2 cellular contexts compared by ENCODE assay signal in the genomic region with DNA sequence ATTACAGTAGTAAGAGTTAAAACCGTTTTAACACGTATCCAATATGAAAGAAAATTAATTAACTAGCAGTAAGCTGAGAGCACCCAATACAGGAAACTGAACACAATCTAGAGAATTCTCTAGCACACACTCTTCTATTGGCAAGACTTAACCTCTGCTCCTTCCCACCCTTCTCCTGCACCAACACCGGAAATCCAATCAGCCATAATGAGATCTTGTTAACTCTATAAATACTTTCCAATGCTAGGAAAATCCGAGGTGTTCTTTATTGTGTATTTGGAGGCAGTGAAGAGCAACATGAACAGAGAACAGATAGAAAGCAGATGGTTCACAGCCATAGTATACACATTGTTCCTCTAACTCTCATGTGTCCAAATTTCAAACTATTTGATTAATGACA.
TF ChIP-seq lines count a peak whose summit lies in the region.

No MANE protein-coding gene starts in this region.

TF ChIP-seq in HCT116, 20 proteins besides CTCF, POLR2A, EP300 and RAD21 (continued from another document):
- TF ChIP-seq, protein P1, sequence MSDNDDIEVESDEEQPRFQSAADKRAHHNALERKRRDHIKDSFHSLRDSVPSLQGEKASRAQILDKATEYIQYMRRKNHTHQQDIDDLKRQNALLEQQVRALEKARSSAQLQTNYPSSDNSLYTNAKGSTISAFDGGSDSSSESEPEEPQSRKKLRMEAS (IDR thresholded peaks at IDR 0.05): no peak
- TF ChIP-seq CBX3 (IDR thresholded peaks at IDR 0.05; ENCODE audit: low read depth) (no peak), TCF7L2 (IDR thresholded peaks at IDR 0.05; ENCODE audit: borderline replicate concordance, extremely low read depth, insufficient read depth, insufficient read length) (no peak), SRF (IDR thresholded peaks at IDR 0.05; ENCODE audit: low read depth) (no peak), POLR2AphosphoS5 (IDR thresholded peaks at IDR 0.05; ENCODE audit: low read depth, low read length) (no peak), FOSL1 (IDR thresholded peaks at IDR 0.05; ENCODE audit: low read depth) (no peak), JUND (IDR thresholded peaks at IDR 0.05) (no peak), ELF1 (IDR thresholded peaks at IDR 0.05; ENCODE audit: borderline replicate concordance, low read depth) (no peak), CEBPB (IDR thresholded peaks at IDR 0.05; ENCODE audit: low read depth) (no peak), YY1 (IDR thresholded peaks at IDR 0.05; ENCODE audit: extremely low read depth, insufficient replicate concordance, low read depth, low read length) (no peak), SIN3A (IDR thresholded peaks at IDR 0.05; ENCODE audit: low read depth) (no peak), EZH2 (IDR thresholded peaks at IDR 0.05) (no peak), SP1 (IDR thresholded peaks at IDR 0.05; ENCODE audit: low read depth) (no peak), ZNF274 (IDR thresholded peaks at IDR 0.05; ENCODE audit: low read depth, low read length) (no peak), EZH2phosphoT487 (IDR thresholded peaks at IDR 0.05; ENCODE audit: borderline replicate concordance) (no peak)
- TF ChIP-seq, protein P2, sequence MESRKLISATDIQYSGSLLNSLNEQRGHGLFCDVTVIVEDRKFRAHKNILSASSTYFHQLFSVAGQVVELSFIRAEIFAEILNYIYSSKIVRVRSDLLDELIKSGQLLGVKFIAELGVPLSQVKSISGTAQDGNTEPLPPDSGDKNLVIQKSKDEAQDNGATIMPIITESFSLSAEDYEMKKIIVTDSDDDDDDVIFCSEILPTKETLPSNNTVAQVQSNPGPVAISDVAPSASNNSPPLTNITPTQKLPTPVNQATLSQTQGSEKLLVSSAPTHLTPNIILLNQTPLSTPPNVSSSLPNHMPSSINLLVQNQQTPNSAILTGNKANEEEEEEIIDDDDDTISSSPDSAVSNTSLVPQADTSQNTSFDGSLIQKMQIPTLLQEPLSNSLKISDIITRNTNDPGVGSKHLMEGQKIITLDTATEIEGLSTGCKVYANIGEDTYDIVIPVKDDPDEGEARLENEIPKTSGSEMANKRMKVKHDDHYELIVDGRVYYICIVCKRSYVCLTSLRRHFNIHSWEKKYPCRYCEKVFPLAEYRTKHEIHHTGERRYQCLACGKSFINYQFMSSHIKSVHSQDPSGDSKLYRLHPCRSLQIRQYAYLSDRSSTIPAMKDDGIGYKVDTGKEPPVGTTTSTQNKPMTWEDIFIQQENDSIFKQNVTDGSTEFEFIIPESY (IDR thresholded peaks at IDR 0.05; ENCODE audit: extremely low read depth, insufficient replicate concordance, low read length): no peak
- TF ChIP-seq, protein P3, sequence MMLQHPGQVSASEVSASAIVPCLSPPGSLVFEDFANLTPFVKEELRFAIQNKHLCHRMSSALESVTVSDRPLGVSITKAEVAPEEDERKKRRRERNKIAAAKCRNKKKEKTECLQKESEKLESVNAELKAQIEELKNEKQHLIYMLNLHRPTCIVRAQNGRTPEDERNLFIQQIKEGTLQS (IDR thresholded peaks at IDR 0.05): no peak

TF ChIP-seq in GM12878, 131 proteins besides CTCF, POLR2A, EP300 and RAD21 (continued from another document):
- TF ChIP-seq NR2F1 (conservative IDR thresholded peaks at IDR 0.05): no peak
